18 cellular contexts compared by ENCODE assay signal in genomic region chr19:7633619-7634018, GRCh38. TPM values are rescaled to one million over a fixed set of nuclear protein-coding genes. Genes with fewer than 3 reads are reported as not detected.
DNase-seq lines count a peak whose midpoint lies in the region; ATAC-seq and TF ChIP-seq lines count a peak whose summit lies in the region.
"Had no signal": no experiment of that assay in that cellular context is flagged by ENCODE, and none has a peak within 500 bp of the region (broad histone marks: within the 10 kb centered on the region; RNA-seq: fewer than 3 reads in every experiment).

Gene PCP2 (minus strand): TSS chr19:7633719. CDS start chr19:7633457, 262 bp downstream.

- no peak for ATAC-seq in activated T-cell treated with anti-CD3 and anti-CD28 coated beads, Interleukin-2, amount 50 U/mL, for 72 hours (replicated peaks in 1 of 2)
- no peak for ATAC-seq in GM18517 (IDR thresholded peaks at IDR 0.05; ENCODE audit: unreplicated experiment)
- ATAC-seq: CD8-positive, alpha-beta T cell; HCT116; HepG2 had no signal

- no peak within 1 kb of the TSS for H2AFZ ChIP-seq in smooth muscle cell (ENCODE audit: low read depth)

- no peak within 1 kb of the TSS for H3K27ac ChIP-seq in smooth muscle cell (ENCODE audit: low read depth)
- H3K27ac ChIP-seq: RWPE1, SJCRH30 had no signal

- H3K4me1 ChIP-seq in smooth muscle cell (ENCODE audit: low read depth) = peaks cover 12% of the 10 kb centered on the region
- H3K4me1 ChIP-seq: SJCRH30 had no signal

- no peak within 1 kb of the TSS for H3K4me3 ChIP-seq in smooth muscle cell
- H3K4me3 ChIP-seq: SJCRH30 had no signal

- H4K20me1 ChIP-seq in smooth muscle cell (ENCODE audit: low read depth) = no peaks in the 10 kb centered on the region

- H3K4me3 Mint-ChIP-seq in activated T-cell treated with anti-CD3 and anti-CD28 coated beads, Interleukin-2, amount 50 U/mL, for 72 hours = no peak within 1 kb of the TSS
- H3K4me3 Mint-ChIP-seq in nephron = peak within 1 kb of the TSS; percentile 42 to 67 (median 56)
- H3K4me3 Mint-ChIP-seq: CD8-positive, alpha-beta T cell had no signal

- no peaks in the 10 kb centered on the region for H3K27me3 Mint-ChIP-seq in activated T-cell treated with anti-CD3 and anti-CD28 coated beads, Interleukin-2, amount 50 U/mL, for 72 hours (ENCODE audit: low read depth)
- H3K27me3 Mint-ChIP-seq in nephron (ENCODE audit: low read depth) = peaks cover 32% of the 10 kb centered on the region

- no peak within 1 kb of the TSS for H3K9ac ChIP-seq in smooth muscle cell (ENCODE audit: low read depth)

- peaks cover 30% of the 10 kb centered on the region for H3K27me3 ChIP-seq in smooth muscle cell (ENCODE audit: low read depth)
- H3K27me3 ChIP-seq: SJCRH30 had no signal

- no peak for TF ChIP-seq CTCF in nephron (IDR thresholded peaks at IDR 0.05; ENCODE audit: unreplicated experiment in 3 of 3)
- TF ChIP-seq CTCF in smooth muscle cell (IDR thresholded peaks at IDR 0.05; ENCODE audit: borderline replicate concordance, insufficient read depth, poor library complexity, severe bottlenecking) = no peak

- peaks cover 4 to 7% of the 10 kb centered on the region in 2 donors for H3K36me3 Mint-ChIP-seq in activated T-cell treated with anti-CD3 and anti-CD28 coated beads, Interleukin-2, amount 50 U/mL, for 72 hours (ENCODE audit: insufficient read depth in 2 of 2)
- H3K36me3 Mint-ChIP-seq in nephron (ENCODE audit: low read depth) = peaks cover 4% of the 10 kb centered on the region

- H3K4me1 Mint-ChIP-seq in activated T-cell treated with anti-CD3 and anti-CD28 coated beads, Interleukin-2, amount 50 U/mL, for 72 hours (ENCODE audit: low read depth) = peaks cover 50% of the 10 kb centered on the region
- H3K4me1 Mint-ChIP-seq in nephron = peaks cover 17% of the 10 kb centered on the region

- no peaks in the 10 kb centered on the region for H3K9me3 ChIP-seq in smooth muscle cell (replicated peaks; ENCODE audit: low read depth)
- H3K9me3 ChIP-seq: SJCRH30 had no signal

- H3K27ac Mint-ChIP-seq in activated T-cell treated with anti-CD3 and anti-CD28 coated beads, Interleukin-2, amount 50 U/mL, for 72 hours = peak within 1 kb of the TSS; percentile 48
- H3K27ac Mint-ChIP-seq in nephron = no peak within 1 kb of the TSS
- H3K27ac Mint-ChIP-seq: CD8-positive, alpha-beta T cell had no signal

- 77% methylated on average over 4 of the region's 5 CpGs for WGBS in smooth muscle cell (ENCODE audit: low lambda C conversion rate)

- no peaks in the 10 kb centered on the region for H3K36me3 ChIP-seq in smooth muscle cell (ENCODE audit: low read depth)
- H3K36me3 ChIP-seq: SJCRH30 had no signal

- H3K79me2 ChIP-seq in smooth muscle cell (ENCODE audit: low read depth) = peaks cover 22% of the 10 kb centered on the region

- H3F3A ChIP-seq in smooth muscle cell (ENCODE audit: low read depth) = no peaks in the 10 kb centered on the region

- DNase-seq in activated T-cell treated with anti-CD3 and anti-CD28 coated beads, Interleukin-2, amount 50 U/mL, for 72 hours = no peak
- no peak for DNase-seq in activated T-cell treated with anti-CD3 and anti-CD28 coated beads, Interleukin-2, amount 50 U/mL, for 1 hour
- peak; percentile 66 for DNase-seq in NCI-H146 (lab: John Stamatoyannopoulos, UW)
- no peak for DNase-seq in HuH-7.5 (ENCODE audit: low spot score)
- DNase-seq in kidney tubule cell (ENCODE audit: low spot score) = no peak
- no peak for DNase-seq in smooth muscle cell (lab: John Stamatoyannopoulos, UW; ENCODE audit: unreplicated experiment)
- DNase-seq: CD8-positive, alpha-beta T cell; Kasumi-1; NCI-H2081; NCI-H2227 treated with DMSO at 0.1 percent for 48 hours; NCI-H526; SJCRH30 had no signal

- no peaks in the 10 kb centered on the region for H3K9me3 Mint-ChIP-seq in activated T-cell treated with anti-CD3 and anti-CD28 coated beads, Interleukin-2, amount 50 U/mL, for 72 hours
- no peaks in the 10 kb centered on the region for H3K9me3 Mint-ChIP-seq in nephron
- H3K9me3 Mint-ChIP-seq: CD8-positive, alpha-beta T cell had no signal

- no peak within 1 kb of the TSS for H3K4me2 ChIP-seq in smooth muscle cell

RNA-seq across cellular contexts. Expression of gene PCP2, which starts in this region (rescaled TPM):
- total RNA-seq in activated T-cell treated with anti-CD3 and anti-CD28 coated beads, Interleukin-2, amount 50 U/mL, for 72 hours = 1 to 10 TPM; 1.9 to 2.2 TPM
- total RNA-seq in smooth muscle cell = not detected in 2 replicates
- polyA plus RNA-seq in smooth muscle cell = 0.35 and 0.56 TPM in 2 replicates
- total RNA-seq: A673, HepG2, SJCRH30 had no signal

Comparison
In these comparisons a context has a peak if more than half of its experiments do, and no peak if none do; other contexts are left out.
1. H3K4me3 Mint-ChIP-seq: peak in nephron (3 of 3); none in activated T-cell treated with anti-CD3 and anti-CD28 coated beads, Interleukin-2, amount 50 U/mL, for 72 hours (0 of 2).